In genomic region chr14:89040438-89041244, GRCh38 we compare ENCODE assay signal across 8 cellular contexts.
DNase-seq lines count a peak whose midpoint lies in the region; ATAC-seq and TF ChIP-seq lines count a peak whose summit lies in the region.

No MANE protein-coding gene starts in this region.

- peak; percentile 67 for ATAC-seq in HG02981 (IDR thresholded peaks at IDR 0.05; ENCODE audit: unreplicated experiment)
- no peak for ATAC-seq in HG03139 (IDR thresholded peaks at IDR 0.05; ENCODE audit: unreplicated experiment)

- peak; percentile 91 for TF ChIP-seq CTCF in GM12874 (IDR thresholded peaks at IDR 0.05; ENCODE audit: insufficient read depth, low read depth, low read length)

- peak; percentile 76 for DNase-seq in NCI-H2196 (lab: John Stamatoyannopoulos, UW; ENCODE audit: unreplicated experiment)
- DNase-seq in activated CD4-positive, CD25-positive, alpha-beta regulatory T cell (lab: John Stamatoyannopoulos, UW) = peak; percentile 50 to 84 (median 66)
- DNase-seq in caudate nucleus (lab: John Stamatoyannopoulos, UW) = peak; percentile 4 to 89 (median 74)
- peak; percentile 93 for DNase-seq in iris pigment epithelial cell (ENCODE audit: low read depth)
- DNase-seq in stimulated activated CD4-positive, alpha-beta T cell treated with anti-CD3 and anti-CD28 coated beads, Interleukin-12 subunit alpha, Interleukin-12 subunit beta, amount 100 ng/mL, for 24 hours (ENCODE audit: low read depth in 2 of 2) = peak; percentile 72 to 85

- H3K27ac ChIP-seq in caudate nucleus (ENCODE audit: low read depth, low read length) = peak overlapping the region; percentile 67
